In the genomic region with DNA sequence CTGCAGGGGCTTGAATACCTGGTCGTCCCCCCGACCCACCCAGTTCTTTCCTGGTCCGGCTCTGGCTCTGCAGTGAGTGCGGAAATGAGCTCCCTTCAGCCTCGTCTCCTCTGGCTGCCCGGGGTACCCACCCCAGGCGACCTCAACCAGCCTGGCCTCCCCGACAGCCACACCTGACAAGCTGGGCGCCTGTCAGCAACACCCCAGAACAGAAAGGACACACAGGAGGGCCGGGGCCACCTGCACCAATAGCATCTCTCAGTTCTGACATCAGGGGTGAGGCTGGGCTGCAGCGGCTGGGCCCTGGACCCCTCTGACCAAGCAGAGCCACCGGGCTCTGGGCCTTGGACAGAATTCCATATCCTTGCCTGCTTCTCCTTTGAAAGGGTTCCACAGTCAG, we compare ENCODE assay signal across 25 cellular contexts. TPM values are rescaled to one million over a fixed set of nuclear protein-coding genes. Genes with fewer than 3 reads are reported as not detected.
"Had no signal": no experiment of that assay in that cellular context is flagged by ENCODE, and none has a peak within 500 bp of the region (broad histone marks: within the 10 kb centered on the region; RNA-seq: fewer than 3 reads in every experiment).

No MANE protein-coding gene starts in this region.

- H3K9me3 ChIP-seq: esophagus muscularis mucosa, gastroesophageal sphincter, heart right ventricle, left lung, lower lobe of right lung, mucosa of descending colon had no signal

- H3K27me3 ChIP-seq: dorsolateral prefrontal cortex, esophagus muscularis mucosa, foreskin keratinocyte, gastroesophageal sphincter, heart right ventricle, left lung had no signal

- H3K27ac ChIP-seq: coronary artery, dorsolateral prefrontal cortex, esophagus muscularis mucosa, foreskin keratinocyte, gastroesophageal sphincter, heart right ventricle, left lung, lower lobe of right lung had no signal

- DNase-seq: dermis blood vessel endothelial cell; dorsolateral prefrontal cortex; effector CD4-positive, alpha-beta T cell; effector memory CD4-positive, alpha-beta T cell; foreskin keratinocyte; heart right ventricle; hippocampal formation; immature natural killer cell; islet precursor cell; kidney; kidney glomerular epithelial cell; left cardiac atrium; left ventricle myocardium superior; lower lobe of right lung; mesenchymal stem cell; mucosa of descending colon; naive B cell; naive thymus-derived CD8-positive, alpha-beta T cell had no signal

- H3K4me3 ChIP-seq: coronary artery, dorsolateral prefrontal cortex, esophagus muscularis mucosa, gastroesophageal sphincter, heart right ventricle, left lung, lower lobe of right lung, mucosa of descending colon had no signal

- H3K4me1 ChIP-seq: foreskin keratinocyte, gastroesophageal sphincter, left lung, lower lobe of right lung had no signal

- ATAC-seq: foreskin keratinocyte; gastroesophageal sphincter; heart right ventricle; left cardiac atrium; left lung; left ventricle myocardium superior; lower lobe of right lung; mucosa of descending colon; naive thymus-derived CD8-positive, alpha-beta T cell had no signal

RNA-seq across cellular contexts. Expression of gene TM6SF2, which starts 27.5 kb away (rescaled TPM):
- total RNA-seq: dermis blood vessel endothelial cell; endothelial cell of umbilical vein; epithelial cell of proximal tubule; foreskin keratinocyte; gastroesophageal sphincter; lung microvascular endothelial cell; naive thymus-derived CD8-positive, alpha-beta T cell had no signal
- polyA plus RNA-seq: immature natural killer cell; naive thymus-derived CD8-positive, alpha-beta T cell had no signal
